8 cellular contexts compared by ENCODE assay signal in genomic region chr4:176319237-176319703, GRCh38. TPM values are rescaled to one million over a fixed set of nuclear protein-coding genes. Genes with fewer than 3 reads are reported as not detected.
DNase-seq lines count a peak whose midpoint lies in the region; ATAC-seq lines count a peak whose summit lies in the region.

No MANE protein-coding gene starts in this region.

- DNase-seq in activated CD8-positive, alpha-beta T cell treated with anti-CD3 and anti-CD28 coated beads, Interleukin-2, amount 10 ng/mL, durations not matched to agents 7 days and 5 days, result no peak
- DNase-seq in iPS DF 6.9 (ENCODE audit: low read depth, low spot score), result no peak
- DNase-seq in stimulated activated CD4-positive, alpha-beta T cell treated with anti-CD3 and anti-CD28 coated beads, Interleukin-4, amount 100 ng/mL, for 4 hours, result no peak
- no peak for DNase-seq in stimulated activated CD4-positive, alpha-beta T cell treated with anti-CD3 and anti-CD28 coated beads, Interleukin-1b, Interleukin-23, amount 100 ng/mL, for 48 hours
- DNase-seq in retina, result no peak

- no peak for ATAC-seq in activated CD8-positive, alpha-beta T cell treated with anti-CD3 and anti-CD28 coated beads, Interleukin-2, amount 10 ng/mL, durations not matched to agents 7 days and 5 days
- ATAC-seq in stimulated activated memory B cell treated with anti-CD40 and anti-IgM and Interleukin-4, amounts not matched to agents 10 μg/mL and 1 μg/mL and 100 μg/mL, for 72 hours, result no peak
- no peak for ATAC-seq in GM18498 (IDR thresholded peaks at IDR 0.05; ENCODE audit: unreplicated experiment)

- H3K4me3 ChIP-seq in HUES64 (ENCODE audit: low read length) (peak overlapping the region; percentile 99), iPS DF 6.9 (ENCODE audit: low read length) (peak overlapping the region; percentile 100; the same call in 1 of the 2 replicates)

- H3K4me3 Mint-ChIP-seq in activated CD8-positive, alpha-beta T cell treated with anti-CD3 and anti-CD28 coated beads, Interleukin-2, amount 10 ng/mL, durations not matched to agents 7 days and 5 days, result peak overlapping the region; percentile 84
- peak overlapping the region; percentile 82 for H3K4me3 Mint-ChIP-seq in stimulated activated memory B cell treated with anti-CD40 and anti-IgM and Interleukin-4, amounts not matched to agents 10 μg/mL and 1 μg/mL and 100 μg/mL, for 72 hours

- H3K27ac ChIP-seq in HUES64 (ENCODE audit: low read depth, low read length) (peak overlapping the region; percentile 53), iPS DF 6.9 (ENCODE audit: low read length) (no peak overlapping the region)

- H3K9me3 ChIP-seq in HUES64 (ENCODE audit: insufficient read depth, low read depth, low read length), result no peaks in the 10 kb centered on the region
- no peaks in the 10 kb centered on the region for H3K9me3 ChIP-seq in iPS DF 6.9 (ENCODE audit: control insufficient read depth, insufficient read depth, low read length)

- peaks cover 27% of the 10 kb centered on the region for H3K4me1 Mint-ChIP-seq in activated CD8-positive, alpha-beta T cell treated with anti-CD3 and anti-CD28 coated beads, Interleukin-2, amount 10 ng/mL, durations not matched to agents 7 days and 5 days (ENCODE audit: low read depth)
- peaks cover 33% of the 10 kb centered on the region for H3K4me1 Mint-ChIP-seq in stimulated activated memory B cell treated with anti-CD40 and anti-IgM and Interleukin-4, amounts not matched to agents 10 μg/mL and 1 μg/mL and 100 μg/mL, for 72 hours

- CTCF ChIA-PET in activated CD8-positive, alpha-beta T cell treated with anti-CD3 and anti-CD28 coated beads, Interleukin-2, amount 10 ng/mL, durations not matched to agents 7 days and 5 days (lab: Charles Lee), result interaction anchor here (0.7 to 1.0 kb wide), 2 partner anchors 8 to 19 kb away, joined by 3 read pairs; no protein-coding TSS in a partner anchor

- H3K36me3 ChIP-seq in HUES64 (ENCODE audit: insufficient read depth, low read length) (no peaks in the 10 kb centered on the region), iPS DF 6.9 (ENCODE audit: control insufficient read depth, insufficient read depth, low read length) (no peaks in the 10 kb centered on the region)

- peak overlapping the region; percentile 94 for H3K27ac Mint-ChIP-seq in activated CD8-positive, alpha-beta T cell treated with anti-CD3 and anti-CD28 coated beads, Interleukin-2, amount 10 ng/mL, durations not matched to agents 7 days and 5 days
- H3K27ac Mint-ChIP-seq in stimulated activated memory B cell treated with anti-CD40 and anti-IgM and Interleukin-4, amounts not matched to agents 10 μg/mL and 1 μg/mL and 100 μg/mL, for 72 hours, result peak overlapping the region; percentile 97

- H3K36me3 Mint-ChIP-seq in activated CD8-positive, alpha-beta T cell treated with anti-CD3 and anti-CD28 coated beads, Interleukin-2, amount 10 ng/mL, durations not matched to agents 7 days and 5 days (ENCODE audit: low read depth), result peaks cover 14% of the 10 kb centered on the region
- H3K36me3 Mint-ChIP-seq in stimulated activated memory B cell treated with anti-CD40 and anti-IgM and Interleukin-4, amounts not matched to agents 10 μg/mL and 1 μg/mL and 100 μg/mL, for 72 hours, result no peaks in the 10 kb centered on the region

- H3K9me3 Mint-ChIP-seq in activated CD8-positive, alpha-beta T cell treated with anti-CD3 and anti-CD28 coated beads, Interleukin-2, amount 10 ng/mL, durations not matched to agents 7 days and 5 days (ENCODE audit: insufficient read depth), result no peaks in the 10 kb centered on the region
- no peaks in the 10 kb centered on the region for H3K9me3 Mint-ChIP-seq in stimulated activated memory B cell treated with anti-CD40 and anti-IgM and Interleukin-4, amounts not matched to agents 10 μg/mL and 1 μg/mL and 100 μg/mL, for 72 hours

- no peaks in the 10 kb centered on the region for H3K27me3 Mint-ChIP-seq in activated CD8-positive, alpha-beta T cell treated with anti-CD3 and anti-CD28 coated beads, Interleukin-2, amount 10 ng/mL, durations not matched to agents 7 days and 5 days (ENCODE audit: low read depth)
- no peaks in the 10 kb centered on the region for H3K27me3 Mint-ChIP-seq in stimulated activated memory B cell treated with anti-CD40 and anti-IgM and Interleukin-4, amounts not matched to agents 10 μg/mL and 1 μg/mL and 100 μg/mL, for 72 hours

- peak overlapping the region; percentile 78 for H3K9ac ChIP-seq in HUES64 (ENCODE audit: low read depth, low read length)

- POLR2A ChIA-PET in activated CD8-positive, alpha-beta T cell treated with anti-CD3 and anti-CD28 coated beads, Interleukin-2, amount 10 ng/mL, durations not matched to agents 7 days and 5 days (lab: Charles Lee), result interaction anchor here (0.5 to 1.0 kb wide), 3 partner anchors 11 to 1123 kb away, joined by 3 read pairs; partner anchors contain the start of genes AGA and SPATA4

- 4% methylated on average over 10 of the region's 11 CpGs for WGBS in HUES64
- no CpG with 5 or more reads among the region's 11 CpGs for WGBS in iPS DF 6.9 (ENCODE audit: insufficient coverage, insufficient read length)

- peaks cover 14% of the 10 kb centered on the region for H3K4me1 ChIP-seq in HUES64 (ENCODE audit: insufficient read depth, low read length)
- H3K4me1 ChIP-seq in iPS DF 6.9 (ENCODE audit: control insufficient read depth, insufficient read depth, low read length), result no peaks in the 10 kb centered on the region; the same call in 1 of the 2 replicates

- no peaks in the 10 kb centered on the region for H3K27me3 ChIP-seq in HUES64 (ENCODE audit: insufficient read depth, low read length)
- H3K27me3 ChIP-seq in iPS DF 6.9 (ENCODE audit: control insufficient read depth, insufficient read depth, low read length), result no peaks in the 10 kb centered on the region

RNA-seq across cellular contexts. Expression of gene SPCS3, which starts 0.5 kb away (rescaled TPM):
- 45.2 TPM for polyA plus RNA-seq in HUES64 (2013, experiment 1 of 2)
- 55.4 TPM for polyA plus RNA-seq in HUES64 (2013, experiment 2 of 2)
- 100 to 1,000 TPM; 178 to 200 TPM for total RNA-seq in activated CD8-positive, alpha-beta T cell treated with anti-CD3 and anti-CD28 coated beads, Interleukin-2, amount 10 ng/mL, durations not matched to agents 7 days and 5 days

RNA-seq across cellular contexts. Expression of gene ASB5, which starts 50.2 kb away (rescaled TPM):
- polyA plus RNA-seq in HUES64 (2013, experiment 1 of 2), result 0.25 TPM
- polyA plus RNA-seq in HUES64 (2013, experiment 2 of 2), result 0.44 TPM
- not detected for total RNA-seq in activated CD8-positive, alpha-beta T cell treated with anti-CD3 and anti-CD28 coated beads, Interleukin-2, amount 10 ng/mL, durations not matched to agents 7 days and 5 days
